In the genomic region with DNA sequence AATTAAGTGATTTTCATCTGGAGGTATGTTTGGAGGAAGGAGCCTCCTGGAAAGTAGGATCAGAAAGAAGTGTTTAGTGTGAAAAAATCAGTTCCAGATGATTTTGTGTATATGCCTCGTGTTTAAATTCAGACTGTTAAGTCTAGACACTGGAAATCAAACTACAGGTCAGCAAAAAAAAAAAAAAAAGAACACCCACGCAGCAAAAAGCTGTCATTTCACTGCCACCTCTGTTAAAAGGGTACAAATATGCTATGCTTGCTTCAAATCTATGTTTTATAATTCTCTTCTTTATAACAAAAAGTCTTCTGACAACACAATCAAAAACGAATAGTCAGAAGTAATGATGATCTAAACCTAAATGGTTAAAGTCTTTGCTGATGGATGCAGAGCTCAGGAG, we compare ENCODE assay signal across 19 cellular contexts.
DNase-seq lines count a peak whose midpoint lies in the region; ATAC-seq, FAIRE-seq and TF ChIP-seq lines count a peak whose summit lies in the region.
"Had no signal": no experiment of that assay in that cellular context is flagged by ENCODE, and none has a peak within 500 bp of the region (broad histone marks: within the 10 kb centered on the region; RNA-seq: fewer than 3 reads in every experiment).

No MANE protein-coding gene starts in this region.

- peak overlapping the region; percentile 9 for H3K4me3 Mint-ChIP-seq in activated B cell treated with CpG ODN at 0.5 μM for 24 hours
- peak overlapping the region; percentile 66 to 87 (median 74) for H3K4me3 Mint-ChIP-seq in immature natural killer cell
- H3K4me3 Mint-ChIP-seq in stimulated activated effector memory CD8-positive, alpha-beta T cell treated with anti-CD3 and anti-CD28 coated beads, Interleukin-12 subunit alpha, Interleukin-12 subunit beta, amount 100 ng/mL, for 72 hours = no peak overlapping the region
- H3K4me3 Mint-ChIP-seq in Calu3 (ENCODE audit: low read depth, unreplicated experiment) = no peak overlapping the region
- H3K4me3 Mint-ChIP-seq: H9 had no signal

- no peaks in the 10 kb centered on the region for H3K27me3 Mint-ChIP-seq in activated B cell treated with CpG ODN at 0.5 μM for 24 hours
- peaks cover 0 to 4% (median 0%) of the 10 kb centered on the region in 3 donors for H3K27me3 Mint-ChIP-seq in immature natural killer cell (ENCODE audit: low read depth in 3 of 3)
- H3K27me3 Mint-ChIP-seq in Calu3 (ENCODE audit: unreplicated experiment) = no peaks in the 10 kb centered on the region

- H3K4me1 ChIP-seq in HepG2 (ENCODE audit: insufficient read depth, low read length) (peaks cover 16% of the 10 kb centered on the region), right lobe of liver (no peaks in the 10 kb centered on the region)

- intact Hi-C loops in HepG2 (cut with micrococcal nuclease; ENCODE audit: unreplicated experiment) = no loop called here
- intact Hi-C loops in right lobe of liver (cut with DNase I) = no loop called here
- intact Hi-C loops in activated B cell treated with CpG ODN at 0.5 μM for 24 hours (cut with micrococcal nuclease) = no loop called here
- intact Hi-C loops in Calu3 (cut with micrococcal nuclease; ENCODE audit: unreplicated experiment) = no loop called here
- intact Hi-C loops in head of caudate nucleus (cut with DNase I) = no loop called here

- TF ChIP-seq EP300 in HepG2 (IDR thresholded peaks at IDR 0.05; ENCODE audit: low read depth in 2 of 2, low read length in 2 of 2) = no peak
- TF ChIP-seq EP300 in HepG2 (CRISPR knock-in tag; IDR thresholded peaks at IDR 0.05; ENCODE audit: borderline replicate concordance) = no peak

- H2AFZ ChIP-seq in HepG2 (ENCODE audit: low read length) = no peak overlapping the region

- ATAC-seq in HepG2 (no peak), right lobe of liver (no peak), activated B cell treated with CpG ODN at 0.5 μM for 24 hours (ENCODE audit: low read depth) (no peak)
- ATAC-seq in stimulated activated effector memory CD8-positive, alpha-beta T cell treated with anti-CD3 and anti-CD28 coated beads, Interleukin-12 subunit alpha, Interleukin-12 subunit beta, amount 100 ng/mL, for 72 hours = no peak
- ATAC-seq: PC-3 had no signal

- no peaks in the 10 kb centered on the region for H3K9me3 Mint-ChIP-seq in activated B cell treated with CpG ODN at 0.5 μM for 24 hours
- no peaks in the 10 kb centered on the region for H3K9me3 Mint-ChIP-seq in immature natural killer cell
- no peaks in the 10 kb centered on the region for H3K9me3 Mint-ChIP-seq in stimulated activated effector memory CD8-positive, alpha-beta T cell treated with anti-CD3 and anti-CD28 coated beads, Interleukin-12 subunit alpha, Interleukin-12 subunit beta, amount 100 ng/mL, for 72 hours
- no peaks in the 10 kb centered on the region for H3K9me3 Mint-ChIP-seq in Calu3 (ENCODE audit: low read depth, unreplicated experiment)
- H3K9me3 Mint-ChIP-seq: H9 had no signal

- TF ChIP-seq POLR2A in HepG2 (IDR thresholded peaks at IDR 0.05; ENCODE audit: insufficient read depth in 1 of 2, low read depth in 2 of 2, low read length in 2 of 2) (no peak), right lobe of liver (IDR thresholded peaks at IDR 0.05) (no peak)

- H3K9me3 ChIP-seq in HepG2 (ENCODE audit: low read length) = no peaks in the 10 kb centered on the region
- H3K9me3 ChIP-seq in right lobe of liver = no peaks in the 10 kb centered on the region
- H3K9me3 ChIP-seq: SJSA1 had no signal

- no peaks in the 10 kb centered on the region for H4K20me1 ChIP-seq in HepG2 (ENCODE audit: insufficient read depth, low read length)

- 77% methylated on average over 3 of the region's 3 CpGs for WGBS in HepG2 (ENCODE audit: low lambda C conversion rate)
- 83% methylated on average over 3 of the region's 3 CpGs for WGBS in right lobe of liver (ENCODE audit: insufficient coverage, low coverage, low lambda C conversion rate, missing lambda C conversion rate)

- no peak for TF ChIP-seq RAD21 in HepG2 (CRISPR knock-in tag; IDR thresholded peaks at IDR 0.05)

- FAIRE-seq in HepG2 (lab: Jason Lieb, UNC) (no peak), GM19239 (lab: Jason Lieb, UNC) (no peak)
- FAIRE-seq: GM12892 had no signal

- no peaks in the 10 kb centered on the region for H3K27me3 ChIP-seq in HepG2 (ENCODE audit: control insufficient read depth in 1 of 2, insufficient read depth in 2 of 2, low read length in 2 of 2)
- H3K27me3 ChIP-seq in right lobe of liver = no peaks in the 10 kb centered on the region
- H3K27me3 ChIP-seq: SJSA1 had no signal

- H3K79me2 ChIP-seq in HepG2 (ENCODE audit: insufficient read depth, low read length) = no peaks in the 10 kb centered on the region

- H3K27ac ChIP-seq in HepG2 (ENCODE audit: extremely low read length, insufficient read depth, low read length) (no peak overlapping the region), right lobe of liver (no peak overlapping the region)
- H3K27ac ChIP-seq: SJSA1 had no signal

- in situ Hi-C loops in HepG2 (cut with HindIII; ENCODE audit: extremely low pct_ligation_motif_present, low pct_unique_long_range_greater_than_20kb) = no loop called here

- DNase-seq in HepG2 (ENCODE audit: low spot score) (no peak), right lobe of liver (no peak), activated B cell treated with CpG ODN at 0.5 μM for 24 hours (no peak), immature natural killer cell (peak in 1 of 3 donors; percentile 1), Calu3 (no peak), head of caudate nucleus (no peak), GM19239 (ENCODE audit: insufficient read length, low spot score) (no peak)
- DNase-seq in stimulated activated effector memory CD8-positive, alpha-beta T cell treated with anti-CD3 and anti-CD28 coated beads, Interleukin-12 subunit alpha, Interleukin-12 subunit beta, amount 100 ng/mL, for 72 hours (ENCODE audit: low spot score in 2 of 2) = no peak
- DNase-seq: 8988T, C1 segment of cervical spinal cord, DMS153, H9, NCI-H1417 treated with DMSO at 0.1 percent for 48 hours, NCI-H2029, NCI-H2171 treated with DMSO at 0.1 percent for 48 hours, NCI-H748 treated with DMSO at 0.1 percent for 48 hours had no signal

- H3K4me3 ChIP-seq in HepG2 (replicated peaks in 1 of 3; ENCODE audit: insufficient read depth in 1 of 3, low read depth in 2 of 3, low read length in 3 of 3) (no peak overlapping the region), right lobe of liver (no peak overlapping the region)
- H3K4me3 ChIP-seq: SJSA1 had no signal

- no peaks in the 10 kb centered on the region for H3K36me3 Mint-ChIP-seq in activated B cell treated with CpG ODN at 0.5 μM for 24 hours (ENCODE audit: low read depth)
- peaks cover 0 to 3% (median 0%) of the 10 kb centered on the region in 3 donors for H3K36me3 Mint-ChIP-seq in immature natural killer cell
- no peaks in the 10 kb centered on the region for H3K36me3 Mint-ChIP-seq in stimulated activated effector memory CD8-positive, alpha-beta T cell treated with anti-CD3 and anti-CD28 coated beads, Interleukin-12 subunit alpha, Interleukin-12 subunit beta, amount 100 ng/mL, for 72 hours
- H3K36me3 Mint-ChIP-seq in Calu3 (ENCODE audit: insufficient read depth, unreplicated experiment) = no peaks in the 10 kb centered on the region

- no peak for TF ChIP-seq CTCF in HepG2 (CRISPR knock-in tag; IDR thresholded peaks at IDR 0.05)
- TF ChIP-seq CTCF in right lobe of liver (IDR thresholded peaks at IDR 0.05) = no peak
- no peak for TF ChIP-seq CTCF in activated B cell treated with CpG ODN at 0.5 μM for 24 hours (IDR thresholded peaks at IDR 0.05)
- TF ChIP-seq CTCF in Calu3 (IDR thresholded peaks at IDR 0.05; ENCODE audit: unreplicated experiment) = no peak

- H3K27ac Mint-ChIP-seq in activated B cell treated with CpG ODN at 0.5 μM for 24 hours = no peak overlapping the region
- peak overlapping the region; percentile 72 to 86 (median 79) for H3K27ac Mint-ChIP-seq in immature natural killer cell
- peak overlapping the region; percentile 30 for H3K27ac Mint-ChIP-seq in stimulated activated effector memory CD8-positive, alpha-beta T cell treated with anti-CD3 and anti-CD28 coated beads, Interleukin-12 subunit alpha, Interleukin-12 subunit beta, amount 100 ng/mL, for 72 hours
- H3K27ac Mint-ChIP-seq in Calu3 (ENCODE audit: unreplicated experiment) = no peak overlapping the region

- no peaks in the 10 kb centered on the region for H3K36me3 ChIP-seq in HepG2 (replicated peaks in 1 of 2; ENCODE audit: control insufficient read depth in 1 of 2, insufficient read depth in 2 of 2, low read length in 2 of 2)
- no peaks in the 10 kb centered on the region for H3K36me3 ChIP-seq in right lobe of liver
- H3K36me3 ChIP-seq: SJSA1 had no signal

- H3K4me1 Mint-ChIP-seq in activated B cell treated with CpG ODN at 0.5 μM for 24 hours = peaks cover 7% of the 10 kb centered on the region
- peaks cover 19 to 27% of the 10 kb centered on the region in 2 donors for H3K4me1 Mint-ChIP-seq in immature natural killer cell
- peaks cover 8% of the 10 kb centered on the region for H3K4me1 Mint-ChIP-seq in stimulated activated effector memory CD8-positive, alpha-beta T cell treated with anti-CD3 and anti-CD28 coated beads, Interleukin-12 subunit alpha, Interleukin-12 subunit beta, amount 100 ng/mL, for 72 hours
- no peaks in the 10 kb centered on the region for H3K4me1 Mint-ChIP-seq in Calu3 (ENCODE audit: low read depth, unreplicated experiment)

- no peak overlapping the region for H3K4me2 ChIP-seq in HepG2 (ENCODE audit: low read depth, low read length)

- CTCF ChIA-PET in HepG2 (lab: Yijun Ruan, JAX; ENCODE audit: low intra/inter-chr PET ratio, low total read pairs) = no interaction called here
- CTCF ChIA-PET in activated B cell treated with CpG ODN at 0.5 μM for 24 hours (lab: Charles Lee) = no interaction called here
- CTCF ChIA-PET in Calu3 (lab: Charles Lee) = interaction anchor here (0.9 kb wide), 1 partner anchor 10 kb away, joined by 3 read pairs; no protein-coding TSS in a partner anchor

- BruUV-seq in HepG2 (replicated peaks; lab: Mats Ljungman, UMichigan) (no TSS peak), Calu3 (replicated peaks; lab: Mats Ljungman, UMichigan) (no TSS peak)

- POLR2A ChIA-PET in HepG2 (lab: Yijun Ruan, JAX) (no interaction called here), activated B cell treated with CpG ODN at 0.5 μM for 24 hours (lab: Charles Lee) (no interaction called here)

- H3K9ac ChIP-seq in HepG2 (ENCODE audit: insufficient read depth, low read depth, low read length) = no peak overlapping the region

TF ChIP-seq in HepG2, 621 proteins besides CTCF, POLR2A, EP300 and RAD21:
- 0 out of 4 replicates have a peak, but pooled peaks of 1 of the 2 experiments have one; percentile 20 for TF ChIP-seq MAFK (conservative IDR thresholded peaks at IDR 0.05 in 1 of 2, IDR thresholded peaks at IDR 0.05 in 1 of 2; ENCODE audit: low read length in 2 of 2)
- no peak for TF ChIP-seq XRCC5 (optimal IDR thresholded peaks at IDR 0.05; ENCODE audit: low read length)
- no peak for TF ChIP-seq ZNF253 (CRISPR knock-in tag; IDR thresholded peaks at IDR 0.05; ENCODE audit: borderline replicate concordance)
- no peak for TF ChIP-seq ZNF83 (CRISPR knock-in tag; IDR thresholded peaks at IDR 0.05; ENCODE audit: borderline replicate concordance)
- 0 out of 2 replicates have a peak, but pooled peaks have one; percentile 13 for TF ChIP-seq MAFF (IDR thresholded peaks at IDR 0.05; ENCODE audit: low read depth, low read length)

Comparison
In these comparisons a context has a peak if more than half of its experiments do, and no peak if none do; other contexts are left out.
1. H3K27ac Mint-ChIP-seq: peak in immature natural killer cell (6 of 6) and stimulated activated effector memory CD8-positive, alpha-beta T cell treated with anti-CD3 and anti-CD28 coated beads, Interleukin-12 subunit alpha, Interleukin-12 subunit beta, amount 100 ng/mL, for 72 hours (single experiment); none in activated B cell treated with CpG ODN at 0.5 μM for 24 hours (single experiment) and Calu3 (single experiment).
2. H3K4me3 Mint-ChIP-seq: peak in activated B cell treated with CpG ODN at 0.5 μM for 24 hours (single experiment) and immature natural killer cell (5 of 5); none in stimulated activated effector memory CD8-positive, alpha-beta T cell treated with anti-CD3 and anti-CD28 coated beads, Interleukin-12 subunit alpha, Interleukin-12 subunit beta, amount 100 ng/mL, for 72 hours (single experiment) and Calu3 (single experiment).